Comparison of ENCODE assay signal across 7 cellular contexts in genomic region chr1:184041731-184042130, GRCh38.
"Had no signal": no experiment of that assay in that cellular context is flagged by ENCODE, and none has a peak within 500 bp of the region (broad histone marks: within the 10 kb centered on the region; RNA-seq: fewer than 3 reads in every experiment).

No MANE protein-coding gene starts in this region.

- H3K4me3 ChIP-seq: K562 had no signal

- DNase-seq: GOT3, H9, HCEC 1CT, KG1 had no signal

- H3K9me3 Mint-ChIP-seq: H9 had no signal

- H3K27ac Mint-ChIP-seq: H9 had no signal

- H3K4me3 Mint-ChIP-seq: H9 had no signal

- FAIRE-seq: H54, HepG2, K562 had no signal

- ATAC-seq: HepG2, K562 had no signal
